ENCODE assay signal across 24 cellular contexts in the genomic region with DNA sequence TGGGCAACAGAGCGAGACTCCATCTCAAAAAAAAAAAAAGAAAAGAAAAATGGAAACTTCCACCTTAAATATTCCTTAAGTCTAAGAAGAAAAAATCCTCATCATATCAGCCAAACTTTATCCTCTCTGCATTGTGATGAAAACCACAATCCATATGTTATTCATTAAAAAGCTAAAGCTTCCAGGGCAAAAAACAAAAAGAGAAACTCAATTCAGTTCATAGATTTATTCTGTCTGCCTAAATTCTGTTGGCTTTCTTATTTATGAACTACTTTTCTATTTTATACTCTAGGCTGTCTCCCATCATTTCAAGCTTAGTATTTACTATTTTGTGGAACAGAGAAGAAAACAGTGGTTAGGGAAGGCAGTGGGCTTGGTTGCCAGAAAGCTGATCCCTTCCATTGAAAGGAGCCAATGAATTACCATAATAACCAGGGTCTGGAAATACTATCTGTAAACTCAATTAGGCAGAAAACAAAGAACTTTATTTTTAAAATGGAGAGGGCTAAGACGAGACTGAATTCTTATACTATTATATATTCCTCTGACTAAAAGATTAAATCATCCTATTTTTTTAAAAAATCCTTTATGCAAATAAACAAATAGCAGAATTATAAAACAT.
DNase-seq lines count a peak whose midpoint lies in the region; ATAC-seq and TF ChIP-seq lines count a peak whose summit lies in the region.
"Had no signal": no experiment of that assay in that cellular context is flagged by ENCODE, and none has a peak within 500 bp of the region (broad histone marks: within the 10 kb centered on the region; RNA-seq: fewer than 3 reads in every experiment).

No MANE protein-coding gene starts in this region.

- no peak for TF ChIP-seq CTCF in osteocyte (IDR thresholded peaks at IDR 0.05)

- ATAC-seq in SK-N-SH treated with all-trans-retinoic acid at 6 μM for 48 hours = peak; percentile 83
- ATAC-seq: activated naive CD4-positive, alpha-beta T cell treated with anti-CD3 and anti-CD28 coated beads, Interleukin-2, amount 50 U/mL, for 72 hours; activated T-helper 17 cell treated with anti-CD3 and anti-CD28 coated beads, Interleukin-2, amount 50 U/mL, for 72 hours had no signal

- no peaks in the 10 kb centered on the region for H3K27me3 Mint-ChIP-seq in osteocyte (ENCODE audit: unreplicated experiment)
- H3K27me3 Mint-ChIP-seq: activated T-helper 17 cell treated with anti-CD3 and anti-CD28 coated beads, Interleukin-2, amount 50 U/mL, for 72 hours had no signal

- H3K9me3 Mint-ChIP-seq in osteocyte (ENCODE audit: unreplicated experiment) = no peaks in the 10 kb centered on the region
- H3K9me3 Mint-ChIP-seq: activated B cell treated with CpG ODN at 0.5 μM for 24 hours; activated naive CD4-positive, alpha-beta T cell treated with anti-CD3 and anti-CD28 coated beads, Interleukin-2, amount 50 U/mL, for 72 hours; activated T-helper 17 cell treated with anti-CD3 and anti-CD28 coated beads, Interleukin-2, amount 50 U/mL, for 72 hours had no signal

- H3K4me1 Mint-ChIP-seq in osteocyte (ENCODE audit: unreplicated experiment) = peaks cover 31% of the 10 kb centered on the region
- H3K4me1 Mint-ChIP-seq: activated B cell treated with CpG ODN at 0.5 μM for 24 hours; activated T-helper 17 cell treated with anti-CD3 and anti-CD28 coated beads, Interleukin-2, amount 50 U/mL, for 72 hours; B cell had no signal

- H3K27ac Mint-ChIP-seq in osteocyte (ENCODE audit: unreplicated experiment) = peak overlapping the region; percentile 95
- H3K27ac Mint-ChIP-seq: activated B cell treated with CpG ODN at 0.5 μM for 24 hours; activated naive CD4-positive, alpha-beta T cell treated with anti-CD3 and anti-CD28 coated beads, Interleukin-2, amount 50 U/mL, for 72 hours; activated T-helper 17 cell treated with anti-CD3 and anti-CD28 coated beads, Interleukin-2, amount 50 U/mL, for 72 hours; B cell had no signal

- peak overlapping the region; percentile 48 for H3K4me3 Mint-ChIP-seq in osteocyte (ENCODE audit: unreplicated experiment)
- H3K4me3 Mint-ChIP-seq: activated B cell treated with CpG ODN at 0.5 μM for 24 hours; activated T-helper 17 cell treated with anti-CD3 and anti-CD28 coated beads, Interleukin-2, amount 50 U/mL, for 72 hours; B cell had no signal

- DNase-seq in DMS 273 (lab: John Stamatoyannopoulos, UW; ENCODE audit: unreplicated experiment) (peak; percentile 5), DMS 273 treated with DMSO at 0.1 percent for 48 hours (lab: John Stamatoyannopoulos, UW) (no peak), fibroblast of peridontal ligament (ENCODE audit: extremely low read depth) (peak; percentile 86), osteocyte (ENCODE audit: extremely low spot score, unreplicated experiment) (no peak), NCI-H774 (lab: John Stamatoyannopoulos, UW) (no peak), NCI-H1417 (lab: John Stamatoyannopoulos, UW) (no peak), C1 segment of cervical spinal cord (lab: John Stamatoyannopoulos, UW) (no peak)
- DNase-seq: activated B cell treated with CpG ODN at 0.5 μM for 24 hours; activated CD4-positive, alpha-beta T cell treated with anti-CD3 and anti-CD28 coated beads, Interleukin-2, amount 50 U/mL, for 4 hours; activated CD8-positive, alpha-beta memory T cell treated with anti-CD3 and anti-CD28 coated beads, Interleukin-2, amount 50 U/mL, for 4 hours; aorta; kidney glomerular epithelial cell; NCI-H1436 treated with DMSO at 0.1 percent for 48 hours; NCI-H2227 treated with DMSO at 0.1 percent for 48 hours; nucleus accumbens; retina; small intestine; stimulated activated CD4-positive, alpha-beta T cell treated with anti-CD3 and anti-CD28 coated beads, Interleukin-2, amount 100 ng/mL, for 24 hours; T1000; upper lobe of left lung had no signal

- peaks cover 18% of the 10 kb centered on the region for H3K36me3 Mint-ChIP-seq in osteocyte (ENCODE audit: unreplicated experiment)
- H3K36me3 Mint-ChIP-seq: activated naive CD4-positive, alpha-beta T cell treated with anti-CD3 and anti-CD28 coated beads, Interleukin-2, amount 50 U/mL, for 72 hours had no signal

TF ChIP-seq in SK-N-SH treated with all-trans-retinoic acid at 6 μM for 48 hours, 23 proteins besides CTCF, POLR2A, EP300 and RAD21:
- TF ChIP-seq OSR1 (CRISPR knock-in tag; IDR thresholded peaks at IDR 0.05) = no peak
- TF ChIP-seq ZNF8 (CRISPR knock-in tag; IDR thresholded peaks at IDR 0.05) = no peak
- TF ChIP-seq PATZ1 (CRISPR knock-in tag; IDR thresholded peaks at IDR 0.05; ENCODE audit: borderline replicate concordance) = no peak
- no peak for TF ChIP-seq CSDC2 (CRISPR knock-in tag; IDR thresholded peaks at IDR 0.05)
- 0 out of 2 replicates have a peak, but pooled peaks have one; percentile 19 for TF ChIP-seq RARB (CRISPR knock-in tag; IDR thresholded peaks at IDR 0.05)
- 0 out of 2 replicates have a peak, but pooled peaks have one; percentile 13 for TF ChIP-seq TOX (CRISPR knock-in tag; IDR thresholded peaks at IDR 0.05; ENCODE audit: borderline replicate concordance)
- TF ChIP-seq, protein P1, sequence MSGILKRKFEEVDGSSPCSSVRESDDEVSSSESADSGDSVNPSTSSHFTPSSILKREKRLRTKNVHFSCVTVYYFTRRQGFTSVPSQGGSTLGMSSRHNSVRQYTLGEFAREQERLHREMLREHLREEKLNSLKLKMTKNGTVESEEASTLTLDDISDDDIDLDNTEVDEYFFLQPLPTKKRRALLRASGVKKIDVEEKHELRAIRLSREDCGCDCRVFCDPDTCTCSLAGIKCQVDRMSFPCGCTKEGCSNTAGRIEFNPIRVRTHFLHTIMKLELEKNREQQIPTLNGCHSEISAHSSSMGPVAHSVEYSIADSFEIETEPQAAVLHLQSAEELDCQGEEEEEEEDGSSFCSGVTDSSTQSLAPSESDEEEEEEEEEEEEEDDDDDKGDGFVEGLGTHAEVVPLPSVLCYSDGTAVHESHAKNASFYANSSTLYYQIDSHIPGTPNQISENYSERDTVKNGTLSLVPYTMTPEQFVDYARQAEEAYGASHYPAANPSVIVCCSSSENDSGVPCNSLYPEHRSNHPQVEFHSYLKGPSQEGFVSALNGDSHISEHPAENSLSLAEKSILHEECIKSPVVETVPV (CRISPR knock-in tag; IDR thresholded peaks at IDR 0.05) = peak; percentile 63; the same call in 1 of the 2 replicates
- TF ChIP-seq ZFP30 (CRISPR knock-in tag; IDR thresholded peaks at IDR 0.05) = no peak
- TF ChIP-seq ESRRG (CRISPR knock-in tag; IDR thresholded peaks at IDR 0.05) = no peak
- peak; percentile 11; the same call in 1 of the 2 replicates for TF ChIP-seq POU6F1 (CRISPR knock-in tag; IDR thresholded peaks at IDR 0.05; ENCODE audit: borderline replicate concordance, low read depth)
- TF ChIP-seq TCF4 (CRISPR knock-in tag; IDR thresholded peaks at IDR 0.05; ENCODE audit: borderline replicate concordance) = peak; percentile 87

Comparison
In these comparisons a context has a peak if more than half of its experiments do, and no peak if none do; other contexts are left out.
1. DNase-seq: peak in DMS 273 (single experiment) and fibroblast of peridontal ligament (single experiment); none in DMS 273 treated with DMSO at 0.1 percent for 48 hours (single experiment), osteocyte (single experiment), NCI-H774 (single experiment), NCI-H1417 (0 of 3) and C1 segment of cervical spinal cord (0 of 14).